8 cellular contexts compared by ENCODE assay signal in genomic region chr22:31400023-31400397, GRCh38. TPM values are rescaled to one million over a fixed set of nuclear protein-coding genes. Genes with fewer than 3 reads are reported as not detected.
DNase-seq lines count a peak whose midpoint lies in the region; ATAC-seq, FAIRE-seq and TF ChIP-seq lines count a peak whose summit lies in the region.

No MANE protein-coding gene starts in this region.

- WGBS in ectodermal cell, 2 experiments = 6% methylated on average over 11 of the region's 11 CpGs

- FAIRE-seq in GM12892 (lab: Jason Lieb, UNC) = no peak

- H4K20me1 ChIP-seq in OCI-LY7 (ENCODE audit: insufficient read depth, low read length) = no peaks in the 10 kb centered on the region

- TF ChIP-seq CTCF in OCI-LY7 (conservative IDR thresholded peaks at IDR 0.05; ENCODE audit: low read length) = no peak

- H3K4me2 ChIP-seq in OCI-LY7 (ENCODE audit: low read length) = peak overlapping the region; percentile 75

- no peaks in the 10 kb centered on the region for H3K9me2 ChIP-seq in OCI-LY7 (ENCODE audit: insufficient read depth, low read length)

- H3K4me1 ChIP-seq in OCI-LY7 (ENCODE audit: insufficient read depth, low read length, poor library complexity, severe bottlenecking) = peaks cover 21% of the 10 kb centered on the region
- no peaks in the 10 kb centered on the region for H3K4me1 ChIP-seq in ectodermal cell (ENCODE audit: control insufficient read depth, insufficient read depth, low read length)

- CTCF ChIA-PET in OCI-LY7 (lab: Charles Lee; ENCODE audit: unreplicated experiment) = no interaction called here

- TF ChIP-seq POLR2A in GM12892 (IDR thresholded peaks at IDR 0.05; ENCODE audit: low read depth, low read length) = no peak

- H3K36me3 Mint-ChIP-seq in naive B cell = peaks cover 0 to 5% of the 10 kb centered on the region in 2 donors

- H3K36me3 ChIP-seq in OCI-LY7 (ENCODE audit: insufficient read depth, low read length) = peaks cover 41% of the 10 kb centered on the region
- H3K36me3 ChIP-seq in ectodermal cell (ENCODE audit: control insufficient read depth, insufficient read depth, low read length) = peaks cover 15% of the 10 kb centered on the region

- H3K9me3 ChIP-seq in OCI-LY7 (ENCODE audit: low read length) = no peaks in the 10 kb centered on the region
- H3K9me3 ChIP-seq in ectodermal cell (ENCODE audit: control insufficient read depth, low read length) = no peaks in the 10 kb centered on the region

- POLR2A ChIA-PET in OCI-LY7 (lab: Charles Lee) = interaction anchor here (0.6 to 0.9 kb wide), 2 partner anchors 19 to 53 kb away, joined by 3 to 4 read pairs; partner anchors contain the start of gene PATZ1

- peak overlapping the region; percentile 60; the same call in 1 of the 2 replicates for H2AFZ ChIP-seq in OCI-LY7 (ENCODE audit: low read length)

- no peaks in the 10 kb centered on the region for H3K27me3 ChIP-seq in ectodermal cell (ENCODE audit: control insufficient read depth, insufficient read depth, low read length, poor library complexity, severe bottlenecking)

- peaks cover 6 to 31% (median 8%) of the 10 kb centered on the region in 3 donors for H3K4me1 Mint-ChIP-seq in naive B cell

- H3K27ac ChIP-seq in OCI-LY7 (ENCODE audit: low read depth, low read length, poor library complexity, severe bottlenecking) = peak overlapping the region; percentile 54
- peak overlapping the region; percentile 77 for H3K27ac ChIP-seq in ectodermal cell (ENCODE audit: insufficient read depth, low read depth, low read length, poor library complexity, severe bottlenecking)

- peak overlapping the region; percentile 91 to 99 (median 97) for H3K4me3 Mint-ChIP-seq in naive B cell

- DNase-seq in ELF-1 (ENCODE audit: low read depth, low spot score) (peak; percentile 19), OCI-LY7 (ENCODE audit: low spot score) (no peak), naive B cell (no peak), GM12892 (ENCODE audit: insufficient read length) (no peak)
- DNase-seq in stimulated activated CD4-positive, alpha-beta T cell treated with anti-CD3 and anti-CD28 coated beads, Interleukin-1b, Interleukin-23, amount 100 ng/mL, for 48 hours = no peak

- BruUV-seq in OCI-LY7 (replicated peaks; lab: Mats Ljungman, UMichigan) = no TSS peak

- intact Hi-C loops in OCI-LY7 (cut with micrococcal nuclease; ENCODE audit: unreplicated experiment) = no loop called here

- no peak for ATAC-seq in naive B cell (ENCODE audit: low read depth in 2 of 2)
- no peak for ATAC-seq in HG03095 (IDR thresholded peaks at IDR 0.05; ENCODE audit: unreplicated experiment)
- no peak for ATAC-seq in GM19467 (IDR thresholded peaks at IDR 0.05; ENCODE audit: unreplicated experiment)

- H3K27ac Mint-ChIP-seq in naive B cell = peak overlapping the region; percentile 92 to 97 (median 94)

- no peaks in the 10 kb centered on the region for H3K9me3 Mint-ChIP-seq in naive B cell

- peaks cover 47% of the 10 kb centered on the region for H3K79me2 ChIP-seq in OCI-LY7 (ENCODE audit: insufficient read depth, low read depth, low read length)

- H3K4me3 ChIP-seq in OCI-LY7 (ENCODE audit: low read depth, low read length, poor library complexity, severe bottlenecking) = peak overlapping the region; percentile 92
- peak overlapping the region; percentile 97 for H3K4me3 ChIP-seq in ectodermal cell (ENCODE audit: insufficient read depth, low read depth, low read length)

- H3K27me3 Mint-ChIP-seq in naive B cell = no peaks in the 10 kb centered on the region

RNA-seq across cellular contexts. Expression of gene DRG1, which starts 0.6 kb away (rescaled TPM):
- 59.4 and 62.4 TPM in 2 replicates for total RNA-seq in OCI-LY7 (2014; rRNA removed; shearing (Covaris generic))
- total RNA-seq in OCI-LY7 (2022) = 87.0 and 89.4 TPM in 2 replicates
- 72.1 TPM for polyA plus RNA-seq in ectodermal cell (2013, experiment 1 of 4)
- 90.5 TPM for polyA plus RNA-seq in ectodermal cell (2013, experiment 2 of 4)
- 69.1 TPM for polyA plus RNA-seq in ectodermal cell (2013, experiment 3 of 4)
- 79.4 TPM for polyA plus RNA-seq in ectodermal cell (2013, experiment 4 of 4)
- 100 to 1,000 TPM in 4 of 6 donors, 10 to 100 TPM in 2; 91.4 to 118 (median 110) TPM for polyA plus RNA-seq in naive B cell (ENCODE audit: low read depth in 6 of 6)
- 60.9 TPM for polyA plus RNA-seq in GM12892 (2012; ENCODE audit: missing spikeins)

RNA-seq across cellular contexts. Expression of gene PATZ1, which starts 53.9 kb away (rescaled TPM):
- 47.7 and 53.4 TPM in 2 replicates for total RNA-seq in OCI-LY7 (2014; rRNA removed; shearing (Covaris generic))
- 44.3 and 49.2 TPM in 2 replicates for total RNA-seq in OCI-LY7 (2022)
- 75.2 TPM for polyA plus RNA-seq in ectodermal cell (2013, experiment 1 of 4)
- polyA plus RNA-seq in ectodermal cell (2013, experiment 2 of 4) = 90.7 TPM
- 59.6 TPM for polyA plus RNA-seq in ectodermal cell (2013, experiment 3 of 4)
- polyA plus RNA-seq in ectodermal cell (2013, experiment 4 of 4) = 70.3 TPM
- polyA plus RNA-seq in naive B cell (ENCODE audit: low read depth in 6 of 6) = 10 to 100 TPM; 13.3 to 24.9 (median 15.1) TPM
- polyA plus RNA-seq in GM12892 (2012; ENCODE audit: missing spikeins) = 8.2 TPM
